6 cellular contexts compared by ENCODE assay signal in genomic region chr7:131976411-131976810, GRCh38.
"Had no signal": no experiment of that assay in that cellular context is flagged by ENCODE, and none has a peak within 500 bp of the region (broad histone marks: within the 10 kb centered on the region; RNA-seq: fewer than 3 reads in every experiment).

No MANE protein-coding gene starts in this region.

- DNase-seq: GM23248, GOT3, H7, H9, HCEC 1CT, HFFc6 had no signal
